18 cellular contexts compared by ENCODE assay signal in the genomic region with DNA sequence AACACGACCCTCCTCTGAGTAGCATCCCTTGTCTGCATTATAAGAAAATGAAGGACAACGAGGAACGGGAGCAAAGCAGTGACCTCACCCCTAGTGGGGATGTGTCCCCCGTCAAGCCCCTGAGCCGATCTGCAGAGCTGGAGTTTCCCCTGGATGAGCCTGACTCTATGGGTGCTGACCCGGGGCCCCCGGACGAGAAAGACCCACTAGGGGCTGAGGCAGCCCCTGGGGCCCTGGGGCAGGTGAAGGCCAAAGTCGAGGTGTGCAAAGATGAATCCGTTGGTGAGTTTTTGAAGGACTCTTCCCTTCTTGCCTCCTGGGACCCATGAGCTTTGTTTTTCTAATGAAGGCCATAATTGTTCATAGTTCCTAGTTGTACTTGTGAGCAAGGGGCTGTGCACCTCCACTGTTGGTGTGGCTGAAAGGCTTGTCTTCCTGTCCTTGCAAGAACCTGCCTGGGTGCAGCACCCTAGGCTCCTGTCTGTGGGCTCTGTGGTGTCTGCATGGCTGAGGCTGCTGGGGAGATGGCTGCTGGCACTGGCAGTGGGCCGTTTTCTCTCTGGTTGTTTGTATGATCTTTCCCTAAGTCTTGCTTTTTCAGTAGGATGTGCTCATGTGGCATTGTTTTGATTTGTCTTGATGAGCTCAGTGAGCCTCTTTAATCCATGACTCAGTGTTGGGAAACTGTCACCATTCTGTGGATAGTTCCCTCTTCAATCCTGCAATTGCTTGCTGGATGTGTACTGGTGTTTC. TPM values are rescaled to one million over a fixed set of nuclear protein-coding genes. Genes with fewer than 3 reads are reported as not detected.
DNase-seq lines count a peak whose midpoint lies in the region; ATAC-seq, FAIRE-seq and TF ChIP-seq lines count a peak whose summit lies in the region.
"Had no signal": no experiment of that assay in that cellular context is flagged by ENCODE, and none has a peak within 500 bp of the region (broad histone marks: within the 10 kb centered on the region; RNA-seq: fewer than 3 reads in every experiment).

No MANE protein-coding gene starts in this region.

- H3K27me3 Mint-ChIP-seq in stimulated activated naive CD8-positive, alpha-beta T cell treated with anti-CD3 and anti-CD28 coated beads, Interleukin-15, Interleukin-2, amounts not matched to agents 100 ng/mL and 50 ng/mL, for 24 hours: no peaks in the 10 kb centered on the region
- H3K27me3 Mint-ChIP-seq in activated CD8-positive, alpha-beta T cell treated with anti-CD3 and anti-CD28 coated beads, Interleukin-2, amount 10 ng/mL, durations not matched to agents 7 days and 5 days (ENCODE audit: low read depth): no peaks in the 10 kb centered on the region
- H3K27me3 Mint-ChIP-seq in activated naive CD4-positive, alpha-beta T cell treated with anti-CD3 and anti-CD28 coated beads, Interleukin-2, amount 10 ng/mL, durations not matched to agents 7 days and 5 days: no peaks in the 10 kb centered on the region
- H3K27me3 Mint-ChIP-seq: progenitor cell of endocrine pancreas had no signal

- no peak for ATAC-seq in stimulated activated naive CD8-positive, alpha-beta T cell treated with anti-CD3 and anti-CD28 coated beads, Interleukin-15, Interleukin-2, amounts not matched to agents 100 U/mL and 50 U/mL, for 24 hours
- ATAC-seq in activated CD8-positive, alpha-beta T cell treated with anti-CD3 and anti-CD28 coated beads, Interleukin-2, amount 10 ng/mL, durations not matched to agents 7 days and 5 days: no peak
- ATAC-seq in GM21576 (IDR thresholded peaks at IDR 0.05; ENCODE audit: unreplicated experiment): no peak

- peaks cover 52% of the 10 kb centered on the region for H3K4me1 Mint-ChIP-seq in stimulated activated naive CD8-positive, alpha-beta T cell treated with anti-CD3 and anti-CD28 coated beads, Interleukin-15, Interleukin-2, amounts not matched to agents 100 ng/mL and 50 ng/mL, for 24 hours (ENCODE audit: low read depth)
- H3K4me1 Mint-ChIP-seq in activated CD8-positive, alpha-beta T cell treated with anti-CD3 and anti-CD28 coated beads, Interleukin-2, amount 10 ng/mL, durations not matched to agents 7 days and 5 days (ENCODE audit: low read depth): peaks cover 79% of the 10 kb centered on the region
- peaks cover 7% of the 10 kb centered on the region for H3K4me1 Mint-ChIP-seq in activated naive CD4-positive, alpha-beta T cell treated with anti-CD3 and anti-CD28 coated beads, Interleukin-2, amount 10 ng/mL, durations not matched to agents 7 days and 5 days

- H3K4me3 ChIP-seq in foreskin fibroblast (ENCODE audit: low read depth in 1 of 2, low read length in 2 of 2): no peak overlapping the region
- H3K4me3 ChIP-seq: stomach, uterus had no signal

- POLR2A ChIA-PET in activated CD8-positive, alpha-beta T cell treated with anti-CD3 and anti-CD28 coated beads, Interleukin-2, amount 10 ng/mL, durations not matched to agents 7 days and 5 days (lab: Charles Lee): interaction anchor here (0.6 to 1.8 kb wide), 3 partner anchors 11 to 15 kb away, joined by 3 to 6 read pairs (median 5); no protein-coding TSS in a partner anchor

- no peak overlapping the region for H3K4me3 Mint-ChIP-seq in stimulated activated naive CD8-positive, alpha-beta T cell treated with anti-CD3 and anti-CD28 coated beads, Interleukin-15, Interleukin-2, amounts not matched to agents 100 ng/mL and 50 ng/mL, for 24 hours
- peak overlapping the region; percentile 20 for H3K4me3 Mint-ChIP-seq in activated CD8-positive, alpha-beta T cell treated with anti-CD3 and anti-CD28 coated beads, Interleukin-2, amount 10 ng/mL, durations not matched to agents 7 days and 5 days
- H3K4me3 Mint-ChIP-seq in activated naive CD4-positive, alpha-beta T cell treated with anti-CD3 and anti-CD28 coated beads, Interleukin-2, amount 10 ng/mL, durations not matched to agents 7 days and 5 days: no peak overlapping the region
- H3K4me3 Mint-ChIP-seq: activated naive CD4-positive, alpha-beta T cell treated with anti-CD3 and anti-CD28 coated beads for 36 hours had no signal

- no peak for DNase-seq in stimulated activated naive CD8-positive, alpha-beta T cell treated with anti-CD3 and anti-CD28 coated beads, Interleukin-15, Interleukin-2, amounts not matched to agents 100 U/mL and 50 U/mL, for 24 hours
- DNase-seq in activated CD8-positive, alpha-beta T cell treated with anti-CD3 and anti-CD28 coated beads, Interleukin-2, amount 10 ng/mL, durations not matched to agents 7 days and 5 days: no peak
- DNase-seq in foreskin fibroblast (peak; percentile 68 to 84), 8988T (no peak), frontal cortex (ENCODE audit: low spot score in 2 of 2) (no peak)
- no peak for DNase-seq in activated naive CD4-positive, alpha-beta T cell treated with anti-CD3 and anti-CD28 coated beads, Interleukin-2, amount 10 ng/mL, durations not matched to agents 7 days and 5 days
- DNase-seq: activated CD8-positive, alpha-beta memory T cell treated with anti-CD3 and anti-CD28 coated beads, Interleukin-2, amount 50 U/mL, for 4 hours; activated naive CD4-positive, alpha-beta T cell treated with anti-CD3 and anti-CD28 coated beads for 36 hours; DMS153; NCI-H1694 treated with DMSO at 0.1 percent for 48 hours; NCI-H345; SHP77 treated with DMSO at 0.1 percent for 48 hours; stomach; uterus had no signal

- peaks cover 93% of the 10 kb centered on the region for H3K36me3 Mint-ChIP-seq in stimulated activated naive CD8-positive, alpha-beta T cell treated with anti-CD3 and anti-CD28 coated beads, Interleukin-15, Interleukin-2, amounts not matched to agents 100 ng/mL and 50 ng/mL, for 24 hours (ENCODE audit: low read depth)
- H3K36me3 Mint-ChIP-seq in activated CD8-positive, alpha-beta T cell treated with anti-CD3 and anti-CD28 coated beads, Interleukin-2, amount 10 ng/mL, durations not matched to agents 7 days and 5 days (ENCODE audit: low read depth): peaks cover 93% of the 10 kb centered on the region
- H3K36me3 Mint-ChIP-seq in activated naive CD4-positive, alpha-beta T cell treated with anti-CD3 and anti-CD28 coated beads, Interleukin-2, amount 10 ng/mL, durations not matched to agents 7 days and 5 days: peaks cover 78% of the 10 kb centered on the region

- no peak for TF ChIP-seq CTCF in foreskin fibroblast (IDR thresholded peaks at IDR 0.05; ENCODE audit: low read depth, low read length)

- no peak for FAIRE-seq in frontal cortex (lab: Jason Lieb, UNC)
- FAIRE-seq: H1 had no signal

- CTCF ChIA-PET in activated CD8-positive, alpha-beta T cell treated with anti-CD3 and anti-CD28 coated beads, Interleukin-2, amount 10 ng/mL, durations not matched to agents 7 days and 5 days (lab: Charles Lee): interaction anchor here (1.9 kb wide), 1 partner anchor 21 kb away, joined by 8 read pairs; no protein-coding TSS in a partner anchor
- CTCF ChIA-PET in activated naive CD4-positive, alpha-beta T cell treated with anti-CD3 and anti-CD28 coated beads, Interleukin-2, amount 10 ng/mL, durations not matched to agents 7 days and 5 days (lab: Charles Lee): no interaction called here

- peak overlapping the region; percentile 19 for H3K27ac Mint-ChIP-seq in stimulated activated naive CD8-positive, alpha-beta T cell treated with anti-CD3 and anti-CD28 coated beads, Interleukin-15, Interleukin-2, amounts not matched to agents 100 ng/mL and 50 ng/mL, for 24 hours
- peak overlapping the region; percentile 56 for H3K27ac Mint-ChIP-seq in activated CD8-positive, alpha-beta T cell treated with anti-CD3 and anti-CD28 coated beads, Interleukin-2, amount 10 ng/mL, durations not matched to agents 7 days and 5 days
- H3K27ac Mint-ChIP-seq in activated naive CD4-positive, alpha-beta T cell treated with anti-CD3 and anti-CD28 coated beads, Interleukin-2, amount 10 ng/mL, durations not matched to agents 7 days and 5 days: no peak overlapping the region
- H3K27ac Mint-ChIP-seq: activated naive CD4-positive, alpha-beta T cell treated with anti-CD3 and anti-CD28 coated beads for 36 hours had no signal

- no peaks in the 10 kb centered on the region for H3K9me3 Mint-ChIP-seq in stimulated activated naive CD8-positive, alpha-beta T cell treated with anti-CD3 and anti-CD28 coated beads, Interleukin-15, Interleukin-2, amounts not matched to agents 100 ng/mL and 50 ng/mL, for 24 hours
- H3K9me3 Mint-ChIP-seq in activated CD8-positive, alpha-beta T cell treated with anti-CD3 and anti-CD28 coated beads, Interleukin-2, amount 10 ng/mL, durations not matched to agents 7 days and 5 days (ENCODE audit: insufficient read depth): no peaks in the 10 kb centered on the region
- no peaks in the 10 kb centered on the region for H3K9me3 Mint-ChIP-seq in activated naive CD4-positive, alpha-beta T cell treated with anti-CD3 and anti-CD28 coated beads, Interleukin-2, amount 10 ng/mL, durations not matched to agents 7 days and 5 days
- H3K9me3 Mint-ChIP-seq: activated naive CD4-positive, alpha-beta T cell treated with anti-CD3 and anti-CD28 coated beads for 36 hours had no signal

RNA-seq across cellular contexts. Expression of gene DGCR8, which starts 10.1 kb away (rescaled TPM):
- 10 to 100 TPM; 52.3 to 55.2 TPM for total RNA-seq in activated CD8-positive, alpha-beta T cell treated with anti-CD3 and anti-CD28 coated beads, Interleukin-2, amount 10 ng/mL, durations not matched to agents 7 days and 5 days
- total RNA-seq in frontal cortex: 42.8 TPM

RNA-seq across cellular contexts. Expression of gene RANBP1, which starts 25.8 kb away (rescaled TPM):
- 100 to 1,000 TPM; 320 to 332 TPM for total RNA-seq in activated CD8-positive, alpha-beta T cell treated with anti-CD3 and anti-CD28 coated beads, Interleukin-2, amount 10 ng/mL, durations not matched to agents 7 days and 5 days
- total RNA-seq in frontal cortex: 182 TPM

RNA-seq across cellular contexts. Expression of gene TRMT2A, which starts 26.9 kb away (rescaled TPM):
- 100 to 1,000 TPM in 1 of 2 experiments, 10 to 100 TPM in 1; 92.1 to 102 TPM for total RNA-seq in activated CD8-positive, alpha-beta T cell treated with anti-CD3 and anti-CD28 coated beads, Interleukin-2, amount 10 ng/mL, durations not matched to agents 7 days and 5 days
- 28.9 TPM for total RNA-seq in frontal cortex

RNA-seq across cellular contexts. Expression of gene ZDHHC8, which starts 41.5 kb away (rescaled TPM):
- total RNA-seq in activated CD8-positive, alpha-beta T cell treated with anti-CD3 and anti-CD28 coated beads, Interleukin-2, amount 10 ng/mL, durations not matched to agents 7 days and 5 days: 10 to 100 TPM; 60.5 to 65.5 TPM
- 2.9 TPM for total RNA-seq in frontal cortex

Comparison
In these comparisons a context has a peak if more than half of its experiments do, and no peak if none do; other contexts are left out.
1. DNase-seq: peak in foreskin fibroblast (2 of 2); none in stimulated activated naive CD8-positive, alpha-beta T cell treated with anti-CD3 and anti-CD28 coated beads, Interleukin-15, Interleukin-2, amounts not matched to agents 100 U/mL and 50 U/mL, for 24 hours (single experiment), activated CD8-positive, alpha-beta T cell treated with anti-CD3 and anti-CD28 coated beads, Interleukin-2, amount 10 ng/mL, durations not matched to agents 7 days and 5 days (single experiment), 8988T (single experiment), activated naive CD4-positive, alpha-beta T cell treated with anti-CD3 and anti-CD28 coated beads, Interleukin-2, amount 10 ng/mL, durations not matched to agents 7 days and 5 days (single experiment) and frontal cortex (0 of 2).